1 cellular context compared by ENCODE assay signal in the genomic region with DNA sequence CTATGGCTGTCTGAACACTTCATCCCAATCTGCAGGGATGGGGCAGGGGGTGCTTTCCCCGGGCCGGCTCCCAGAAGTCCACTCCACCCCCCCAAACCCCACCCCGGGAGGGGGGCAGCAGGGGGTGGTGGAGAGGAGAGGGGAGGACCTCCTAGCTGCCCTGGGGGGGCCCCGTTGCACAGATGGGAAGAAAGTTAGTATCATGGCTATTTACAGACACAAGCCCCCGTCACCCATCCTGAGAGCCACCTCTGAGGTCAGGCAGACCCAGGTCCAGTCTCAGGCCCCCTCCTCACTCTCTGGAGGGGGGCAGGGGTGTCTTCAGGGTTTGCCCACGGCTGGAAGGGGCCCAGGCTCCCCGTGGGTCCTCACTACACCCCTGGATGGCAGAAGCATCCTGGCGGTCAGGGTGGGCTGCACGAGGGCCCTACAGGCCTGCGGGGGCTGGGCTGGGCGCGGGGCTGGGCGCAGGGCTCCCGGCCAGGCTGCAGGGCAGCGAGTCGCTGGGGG.
TF ChIP-seq lines count a peak whose summit lies in the region.

No MANE protein-coding gene starts in this region.

TF ChIP-seq in A549, 52 proteins besides CTCF, POLR2A, EP300 and RAD21:
- TF ChIP-seq, protein P1, sequence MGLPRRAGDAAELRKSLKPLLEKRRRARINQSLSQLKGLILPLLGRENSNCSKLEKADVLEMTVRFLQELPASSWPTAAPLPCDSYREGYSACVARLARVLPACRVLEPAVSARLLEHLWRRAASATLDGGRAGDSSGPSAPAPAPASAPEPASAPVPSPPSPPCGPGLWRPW (IDR thresholded peaks at IDR 0.05), result no peak
- TF ChIP-seq, protein P2, sequence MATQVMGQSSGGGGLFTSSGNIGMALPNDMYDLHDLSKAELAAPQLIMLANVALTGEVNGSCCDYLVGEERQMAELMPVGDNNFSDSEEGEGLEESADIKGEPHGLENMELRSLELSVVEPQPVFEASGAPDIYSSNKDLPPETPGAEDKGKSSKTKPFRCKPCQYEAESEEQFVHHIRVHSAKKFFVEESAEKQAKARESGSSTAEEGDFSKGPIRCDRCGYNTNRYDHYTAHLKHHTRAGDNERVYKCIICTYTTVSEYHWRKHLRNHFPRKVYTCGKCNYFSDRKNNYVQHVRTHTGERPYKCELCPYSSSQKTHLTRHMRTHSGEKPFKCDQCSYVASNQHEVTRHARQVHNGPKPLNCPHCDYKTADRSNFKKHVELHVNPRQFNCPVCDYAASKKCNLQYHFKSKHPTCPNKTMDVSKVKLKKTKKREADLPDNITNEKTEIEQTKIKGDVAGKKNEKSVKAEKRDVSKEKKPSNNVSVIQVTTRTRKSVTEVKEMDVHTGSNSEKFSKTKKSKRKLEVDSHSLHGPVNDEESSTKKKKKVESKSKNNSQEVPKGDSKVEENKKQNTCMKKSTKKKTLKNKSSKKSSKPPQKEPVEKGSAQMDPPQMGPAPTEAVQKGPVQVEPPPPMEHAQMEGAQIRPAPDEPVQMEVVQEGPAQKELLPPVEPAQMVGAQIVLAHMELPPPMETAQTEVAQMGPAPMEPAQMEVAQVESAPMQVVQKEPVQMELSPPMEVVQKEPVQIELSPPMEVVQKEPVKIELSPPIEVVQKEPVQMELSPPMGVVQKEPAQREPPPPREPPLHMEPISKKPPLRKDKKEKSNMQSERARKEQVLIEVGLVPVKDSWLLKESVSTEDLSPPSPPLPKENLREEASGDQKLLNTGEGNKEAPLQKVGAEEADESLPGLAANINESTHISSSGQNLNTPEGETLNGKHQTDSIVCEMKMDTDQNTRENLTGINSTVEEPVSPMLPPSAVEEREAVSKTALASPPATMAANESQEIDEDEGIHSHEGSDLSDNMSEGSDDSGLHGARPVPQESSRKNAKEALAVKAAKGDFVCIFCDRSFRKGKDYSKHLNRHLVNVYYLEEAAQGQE (IDR thresholded peaks at IDR 0.05), result no peak
- TF ChIP-seq PHF8 (IDR thresholded peaks at IDR 0.05; ENCODE audit: borderline replicate concordance, low read depth) (no peak), CHD2 (IDR thresholded peaks at IDR 0.05; ENCODE audit: low read length, partially characterized antibody) (no peak), CHD4 (IDR thresholded peaks at IDR 0.05; ENCODE audit: borderline replicate concordance) (no peak), JUNB (IDR thresholded peaks at IDR 0.05) (no peak), NFE2L2 (conservative IDR thresholded peaks at IDR 0.05; ENCODE audit: low read length) (no peak), ZNF302 (CRISPR knock-in tag; IDR thresholded peaks at IDR 0.05) (no peak), JUN (IDR thresholded peaks at IDR 0.05) (no peak), MAZ (IDR thresholded peaks at IDR 0.05; ENCODE audit: borderline replicate concordance, low read depth, low read length) (no peak), HEYL (CRISPR knock-in tag; IDR thresholded peaks at IDR 0.05) (no peak), BHLHE40 (IDR thresholded peaks at IDR 0.05; ENCODE audit: low read depth, low read length) (no peak)
- TF ChIP-seq, protein P3, sequence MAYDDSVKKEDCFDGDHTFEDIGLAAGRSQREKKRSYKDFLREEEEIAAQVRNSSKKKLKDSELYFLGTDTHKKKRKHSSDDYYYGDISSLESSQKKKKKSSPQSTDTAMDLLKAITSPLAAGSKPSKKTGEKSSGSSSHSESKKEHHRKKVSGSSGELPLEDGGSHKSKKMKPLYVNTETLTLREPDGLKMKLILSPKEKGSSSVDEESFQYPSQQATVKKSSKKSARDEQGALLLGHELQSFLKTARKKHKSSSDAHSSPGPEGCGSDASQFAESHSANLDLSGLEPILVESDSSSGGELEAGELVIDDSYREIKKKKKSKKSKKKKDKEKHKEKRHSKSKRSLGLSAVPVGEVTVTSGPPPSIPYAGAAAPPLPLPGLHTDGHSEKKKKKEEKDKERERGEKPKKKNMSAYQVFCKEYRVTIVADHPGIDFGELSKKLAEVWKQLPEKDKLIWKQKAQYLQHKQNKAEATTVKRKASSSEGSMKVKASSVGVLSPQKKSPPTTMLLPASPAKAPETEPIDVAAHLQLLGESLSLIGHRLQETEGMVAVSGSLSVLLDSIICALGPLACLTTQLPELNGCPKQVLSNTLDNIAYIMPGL (CRISPR knock-in tag; IDR thresholded peaks at IDR 0.05; ENCODE audit: borderline replicate concordance), result no peak
- TF ChIP-seq, protein P4, sequence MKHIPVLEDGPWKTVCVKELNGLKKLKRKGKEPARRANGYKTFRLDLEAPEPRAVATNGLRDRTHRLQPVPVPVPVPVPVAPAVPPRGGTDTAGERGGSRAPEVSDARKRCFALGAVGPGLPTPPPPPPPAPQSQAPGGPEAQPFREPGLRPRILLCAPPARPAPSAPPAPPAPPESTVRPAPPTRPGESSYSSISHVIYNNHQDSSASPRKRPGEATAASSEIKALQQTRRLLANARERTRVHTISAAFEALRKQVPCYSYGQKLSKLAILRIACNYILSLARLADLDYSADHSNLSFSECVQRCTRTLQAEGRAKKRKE (CRISPR knock-in tag; IDR thresholded peaks at IDR 0.05; ENCODE audit: low read depth), result no peak
